Comparison of ENCODE assay signal across 8 cellular contexts in the genomic region with DNA sequence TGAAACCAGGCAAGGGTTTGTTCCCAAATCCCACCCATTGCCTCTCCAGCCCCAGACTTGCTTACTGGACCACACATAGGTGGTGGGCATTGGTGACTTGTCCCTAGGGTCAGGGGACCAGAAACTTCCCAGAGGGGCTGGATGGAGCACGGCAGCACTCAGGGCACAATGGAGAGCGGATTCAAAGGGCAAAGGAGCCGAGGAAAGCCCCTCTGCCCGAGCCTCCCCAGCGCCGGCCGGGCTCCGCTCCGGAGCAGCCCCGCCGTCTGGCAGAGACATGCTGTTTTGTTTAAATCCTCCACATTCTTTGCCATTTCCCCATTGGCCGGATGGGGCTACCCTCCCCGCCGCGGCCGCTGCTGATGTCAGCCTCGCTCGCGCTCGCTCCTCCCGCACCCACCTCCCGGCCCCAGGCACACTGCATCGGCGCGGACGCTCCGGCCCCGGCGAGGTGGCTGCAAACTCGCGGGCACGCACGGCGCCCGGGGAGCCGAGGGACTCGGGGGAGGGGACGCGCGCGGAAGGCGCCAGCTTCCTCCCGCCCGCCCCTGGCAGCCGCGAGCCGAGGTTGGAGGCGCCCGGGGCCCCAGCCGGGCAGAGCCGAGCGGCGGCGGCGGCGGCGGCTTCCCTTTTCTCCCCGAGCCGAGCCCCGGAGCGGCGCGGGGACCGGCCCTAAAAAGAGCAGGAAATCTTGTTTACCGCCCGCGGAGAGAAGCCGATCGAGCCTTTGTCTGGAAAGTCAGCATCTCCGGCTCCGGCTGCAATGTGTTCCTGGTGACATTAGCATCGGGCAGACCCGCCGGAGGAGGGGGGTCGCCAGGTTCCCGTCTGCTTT. TPM values are rescaled to one million over a fixed set of nuclear protein-coding genes. Genes with fewer than 3 reads are reported as not detected.
DNase-seq lines count a peak whose midpoint lies in the region; ATAC-seq and TF ChIP-seq lines count a peak whose summit lies in the region.

Gene PITPNC1, plus strand, starts transcription at position 390 of the 835 bp plus-strand sequence.

- H3K27ac Mint-ChIP-seq in nephron progenitor cell: peak within 1 kb of the TSS; percentile 68
- peak within 1 kb of the TSS; percentile 86 to 97 for H3K27ac Mint-ChIP-seq in stimulated activated naive CD8-positive, alpha-beta T cell treated with anti-CD3 and anti-CD28 coated beads, Interleukin-15, amount 100 ng/mL, for 72 hours

- H3K36me3 Mint-ChIP-seq in nephron progenitor cell (ENCODE audit: low read depth): peaks cover 20% of the 10 kb centered on the region

- DNase-seq in EH (ENCODE audit: low read depth) (peak; percentile 91), Kasumi-1 (lab: John Stamatoyannopoulos, UW) (peak; percentile 90 to 91), SHP77 treated with DMSO at 0.1 percent for 48 hours (lab: John Stamatoyannopoulos, UW) (peak; percentile 31), fibroblast of the aortic adventitia (ENCODE audit: low read depth) (peak; percentile 86), nephron progenitor cell (peak; percentile 88)
- peak; percentile 79 for DNase-seq in activated effector memory CD4-positive, alpha-beta T cell treated with Interleukin-2 at 50 U/mL for 16 hours
- DNase-seq in stimulated activated naive CD8-positive, alpha-beta T cell treated with anti-CD3 and anti-CD28 coated beads, Interleukin-15, amount 100 ng/mL, for 72 hours: peak; percentile 90 to 91

- peaks cover 19% of the 10 kb centered on the region for H3K9me3 Mint-ChIP-seq in nephron progenitor cell
- H3K9me3 Mint-ChIP-seq in stimulated activated naive CD8-positive, alpha-beta T cell treated with anti-CD3 and anti-CD28 coated beads, Interleukin-15, amount 100 ng/mL, for 72 hours: no peaks in the 10 kb centered on the region

- H3K4me3 ChIP-seq in fibroblast of the aortic adventitia (ENCODE audit: low read depth, low read length): peak within 1 kb of the TSS; percentile 80

- H3K4me1 Mint-ChIP-seq in nephron progenitor cell: peaks cover 33% of the 10 kb centered on the region
- H3K4me1 Mint-ChIP-seq in stimulated activated naive CD8-positive, alpha-beta T cell treated with anti-CD3 and anti-CD28 coated beads, Interleukin-15, amount 100 ng/mL, for 72 hours: peaks cover 53% of the 10 kb centered on the region

- ATAC-seq in GM21825 (IDR thresholded peaks at IDR 0.05; ENCODE audit: unreplicated experiment): peak; percentile 66
- peak; percentile 80 for ATAC-seq in stimulated activated naive CD8-positive, alpha-beta T cell treated with anti-CD3 and anti-CD28 coated beads, Interleukin-15, amount 100 ng/mL, for 72 hours

- H3K4me3 Mint-ChIP-seq in nephron progenitor cell: peak within 1 kb of the TSS; percentile 89
- peak within 1 kb of the TSS; percentile 95 to 98 for H3K4me3 Mint-ChIP-seq in stimulated activated naive CD8-positive, alpha-beta T cell treated with anti-CD3 and anti-CD28 coated beads, Interleukin-15, amount 100 ng/mL, for 72 hours

- peaks cover 2% of the 10 kb centered on the region for H3K27me3 Mint-ChIP-seq in nephron progenitor cell (ENCODE audit: low read depth, poor library complexity)
- H3K27me3 Mint-ChIP-seq in stimulated activated naive CD8-positive, alpha-beta T cell treated with anti-CD3 and anti-CD28 coated beads, Interleukin-15, amount 100 ng/mL, for 72 hours: no peaks in the 10 kb centered on the region

- TF ChIP-seq CTCF in fibroblast of the aortic adventitia (IDR thresholded peaks at IDR 0.05; ENCODE audit: insufficient read depth, low read length) (peak; percentile 8), nephron progenitor cell (IDR thresholded peaks at IDR 0.05) (no peak)

RNA-seq across cellular contexts. Expression of gene PITPNC1, which starts in this region (rescaled TPM):
- 2.5 and 25.7 TPM in 2 replicates for total RNA-seq in fibroblast of the aortic adventitia (ENCODE audit: low replicate concordance)

Comparison
In these comparisons a context has a peak if more than half of its experiments do, and no peak if none do; other contexts are left out.
1. Peak in every context shown above with its lines: DNase-seq, ATAC-seq and H3K4me3 ChIP-seq.
2. DNase-seq: peak in every context shown above with its lines; median percentile 91 in EH; 90 in Kasumi-1; 90 in stimulated activated naive CD8-positive, alpha-beta T cell treated with anti-CD3 and anti-CD28 coated beads, Interleukin-15, amount 100 ng/mL, for 72 hours; 88 in nephron progenitor cell; 86 in fibroblast of the aortic adventitia; 79 in activated effector memory CD4-positive, alpha-beta T cell treated with Interleukin-2 at 50 U/mL for 16 hours; 31 in SHP77 treated with DMSO at 0.1 percent for 48 hours.